ENCODE assay signal across 1 cellular context in the genomic region with DNA sequence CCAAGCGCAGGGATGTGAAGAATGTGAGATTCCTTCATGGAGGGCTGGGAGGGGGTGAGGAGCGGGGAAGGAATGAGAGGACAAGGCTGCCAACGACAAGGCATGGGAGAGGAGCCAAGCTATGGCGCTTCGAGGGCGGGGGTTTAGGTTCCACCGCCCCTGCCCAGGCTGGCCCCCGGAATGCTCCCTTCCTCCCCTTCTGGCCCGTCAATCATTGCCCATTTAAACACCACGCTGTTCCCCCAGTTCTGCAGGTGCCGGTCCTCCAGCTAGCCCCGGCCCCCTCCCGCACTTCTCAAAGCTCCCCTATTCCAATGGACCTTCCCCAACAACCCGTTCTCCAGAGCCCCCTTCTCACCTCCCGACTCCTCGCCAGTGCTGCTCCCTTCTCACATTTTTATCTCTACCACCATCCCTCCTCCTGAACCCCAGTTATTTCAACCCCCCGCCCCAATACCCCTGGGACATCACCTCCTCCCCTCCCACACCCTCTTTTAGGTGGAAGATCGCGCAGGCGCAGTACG.
TF ChIP-seq lines count a peak whose summit lies in the region.

No MANE protein-coding gene starts in this region.

TF ChIP-seq in HepG2, 621 proteins besides CTCF, POLR2A, EP300 and RAD21 (continued from another document):
- TF ChIP-seq, protein P1, sequence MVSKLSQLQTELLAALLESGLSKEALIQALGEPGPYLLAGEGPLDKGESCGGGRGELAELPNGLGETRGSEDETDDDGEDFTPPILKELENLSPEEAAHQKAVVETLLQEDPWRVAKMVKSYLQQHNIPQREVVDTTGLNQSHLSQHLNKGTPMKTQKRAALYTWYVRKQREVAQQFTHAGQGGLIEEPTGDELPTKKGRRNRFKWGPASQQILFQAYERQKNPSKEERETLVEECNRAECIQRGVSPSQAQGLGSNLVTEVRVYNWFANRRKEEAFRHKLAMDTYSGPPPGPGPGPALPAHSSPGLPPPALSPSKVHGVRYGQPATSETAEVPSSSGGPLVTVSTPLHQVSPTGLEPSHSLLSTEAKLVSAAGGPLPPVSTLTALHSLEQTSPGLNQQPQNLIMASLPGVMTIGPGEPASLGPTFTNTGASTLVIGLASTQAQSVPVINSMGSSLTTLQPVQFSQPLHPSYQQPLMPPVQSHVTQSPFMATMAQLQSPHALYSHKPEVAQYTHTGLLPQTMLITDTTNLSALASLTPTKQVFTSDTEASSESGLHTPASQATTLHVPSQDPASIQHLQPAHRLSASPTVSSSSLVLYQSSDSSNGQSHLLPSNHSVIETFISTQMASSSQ (IDR thresholded peaks at IDR 0.05; ENCODE audit: low read depth): no peak
- TF ChIP-seq, protein P1 (CRISPR knock-in tag; IDR thresholded peaks at IDR 0.05; ENCODE audit: borderline replicate concordance): no peak
- TF ChIP-seq, protein P2, sequence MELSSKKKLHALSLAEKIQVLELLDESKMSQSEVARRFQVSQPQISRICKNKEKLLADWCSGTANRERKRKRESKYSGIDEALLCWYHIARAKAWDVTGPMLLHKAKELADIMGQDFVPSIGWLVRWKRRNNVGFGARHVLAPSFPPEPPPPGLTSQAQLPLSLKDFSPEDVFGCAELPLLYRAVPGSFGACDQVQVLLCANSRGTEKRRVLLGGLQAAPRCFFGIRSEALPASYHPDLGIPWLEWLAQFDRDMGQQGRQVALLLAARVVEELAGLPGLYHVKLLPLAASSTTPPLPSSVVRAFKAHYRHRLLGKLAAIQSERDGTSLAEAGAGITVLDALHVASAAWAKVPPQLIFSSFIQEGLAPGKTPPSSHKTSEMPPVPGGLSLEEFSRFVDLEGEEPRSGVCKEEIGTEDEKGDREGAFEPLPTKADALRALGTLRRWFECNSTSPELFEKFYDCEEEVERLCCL (CRISPR knock-in tag; IDR thresholded peaks at IDR 0.05; ENCODE audit: borderline replicate concordance): 0 out of 2 replicates have a peak, but pooled peaks have one; percentile 26
- peak; percentile 13; the same call in 1 of the 2 replicates for TF ChIP-seq ZNF333 (CRISPR knock-in tag; IDR thresholded peaks at IDR 0.05; ENCODE audit: borderline replicate concordance)
- TF ChIP-seq ZNF30 (CRISPR knock-in tag; IDR thresholded peaks at IDR 0.05): no peak
- TF ChIP-seq ZNF225 (CRISPR knock-in tag; IDR thresholded peaks at IDR 0.05): 0 out of 2 replicates have a peak, but pooled peaks have one; percentile 10
- no peak for TF ChIP-seq ZNF33B (CRISPR knock-in tag; IDR thresholded peaks at IDR 0.05)
- no peak for TF ChIP-seq RAD51 (IDR thresholded peaks at IDR 0.05; ENCODE audit: borderline replicate concordance)
- TF ChIP-seq, protein P3, sequence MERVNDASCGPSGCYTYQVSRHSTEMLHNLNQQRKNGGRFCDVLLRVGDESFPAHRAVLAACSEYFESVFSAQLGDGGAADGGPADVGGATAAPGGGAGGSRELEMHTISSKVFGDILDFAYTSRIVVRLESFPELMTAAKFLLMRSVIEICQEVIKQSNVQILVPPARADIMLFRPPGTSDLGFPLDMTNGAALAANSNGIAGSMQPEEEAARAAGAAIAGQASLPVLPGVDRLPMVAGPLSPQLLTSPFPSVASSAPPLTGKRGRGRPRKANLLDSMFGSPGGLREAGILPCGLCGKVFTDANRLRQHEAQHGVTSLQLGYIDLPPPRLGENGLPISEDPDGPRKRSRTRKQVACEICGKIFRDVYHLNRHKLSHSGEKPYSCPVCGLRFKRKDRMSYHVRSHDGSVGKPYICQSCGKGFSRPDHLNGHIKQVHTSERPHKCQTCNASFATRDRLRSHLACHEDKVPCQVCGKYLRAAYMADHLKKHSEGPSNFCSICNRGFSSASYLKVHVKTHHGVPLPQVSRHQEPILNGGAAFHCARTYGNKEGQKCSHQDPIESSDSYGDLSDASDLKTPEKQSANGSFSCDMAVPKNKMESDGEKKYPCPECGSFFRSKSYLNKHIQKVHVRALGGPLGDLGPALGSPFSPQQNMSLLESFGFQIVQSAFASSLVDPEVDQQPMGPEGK (CRISPR knock-in tag; IDR thresholded peaks at IDR 0.05): peak; percentile 72
- TF ChIP-seq, protein P4, sequence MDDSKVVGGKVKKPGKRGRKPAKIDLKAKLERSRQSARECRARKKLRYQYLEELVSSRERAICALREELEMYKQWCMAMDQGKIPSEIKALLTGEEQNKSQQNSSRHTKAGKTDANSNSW (CRISPR knock-in tag; IDR thresholded peaks at IDR 0.05; ENCODE audit: borderline replicate concordance): no peak
- TF ChIP-seq, protein P5, sequence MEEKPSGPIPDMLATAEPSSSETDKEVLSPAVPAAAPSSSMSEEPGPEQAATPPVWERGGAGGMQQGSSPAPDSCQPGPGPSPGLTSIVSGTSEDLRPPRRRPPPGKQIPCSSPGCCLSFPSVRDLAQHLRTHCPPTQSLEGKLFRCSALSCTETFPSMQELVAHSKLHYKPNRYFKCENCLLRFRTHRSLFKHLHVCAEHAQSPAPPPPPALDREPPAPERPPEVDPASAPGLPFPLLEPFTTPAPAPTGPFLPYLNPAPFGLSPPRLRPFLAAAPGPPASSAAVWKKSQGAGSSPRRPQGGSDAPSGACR (CRISPR knock-in tag; IDR thresholded peaks at IDR 0.05): no peak
- TF ChIP-seq, protein P6, sequence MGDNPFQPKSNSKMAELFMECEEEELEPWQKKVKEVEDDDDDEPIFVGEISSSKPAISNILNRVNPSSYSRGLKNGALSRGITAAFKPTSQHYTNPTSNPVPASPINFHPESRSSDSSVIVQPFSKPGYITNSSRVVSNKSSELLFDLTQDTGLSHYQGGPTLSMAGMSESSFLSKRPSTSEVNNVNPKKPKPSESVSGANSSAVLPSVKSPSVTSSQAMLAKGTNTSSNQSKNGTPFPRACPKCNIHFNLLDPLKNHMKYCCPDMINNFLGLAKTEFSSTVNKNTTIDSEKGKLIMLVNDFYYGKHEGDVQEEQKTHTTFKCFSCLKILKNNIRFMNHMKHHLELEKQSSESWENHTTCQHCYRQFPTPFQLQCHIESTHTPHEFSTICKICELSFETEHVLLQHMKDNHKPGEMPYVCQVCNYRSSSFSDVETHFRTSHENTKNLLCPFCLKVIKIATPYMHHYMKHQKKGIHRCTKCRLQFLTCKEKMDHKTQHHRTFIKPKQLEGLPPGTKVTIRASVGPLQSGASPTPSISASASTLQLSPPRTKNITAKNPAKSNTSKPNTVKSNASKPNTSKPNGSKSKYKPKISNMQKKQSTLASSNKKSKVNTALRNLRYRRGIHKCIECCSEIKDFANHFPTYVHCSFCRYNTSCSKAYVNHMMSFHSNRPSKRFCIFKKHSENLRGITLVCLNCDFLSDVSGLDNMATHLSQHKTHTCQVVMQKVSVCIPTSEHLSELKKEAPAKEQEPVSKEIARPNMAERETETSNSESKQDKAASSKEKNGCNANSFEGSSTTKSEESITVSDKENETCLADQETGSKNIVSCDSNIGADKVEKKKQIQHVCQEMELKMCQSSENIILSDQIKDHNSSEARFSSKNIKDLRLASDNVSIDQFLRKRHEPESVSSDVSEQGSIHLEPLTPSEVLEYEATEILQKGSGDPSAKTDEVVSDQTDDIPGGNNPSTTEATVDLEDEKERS (CRISPR knock-in tag; IDR thresholded peaks at IDR 0.05): 0 out of 2 replicates have a peak, but pooled peaks have one; percentile 12
